In the genomic region with DNA sequence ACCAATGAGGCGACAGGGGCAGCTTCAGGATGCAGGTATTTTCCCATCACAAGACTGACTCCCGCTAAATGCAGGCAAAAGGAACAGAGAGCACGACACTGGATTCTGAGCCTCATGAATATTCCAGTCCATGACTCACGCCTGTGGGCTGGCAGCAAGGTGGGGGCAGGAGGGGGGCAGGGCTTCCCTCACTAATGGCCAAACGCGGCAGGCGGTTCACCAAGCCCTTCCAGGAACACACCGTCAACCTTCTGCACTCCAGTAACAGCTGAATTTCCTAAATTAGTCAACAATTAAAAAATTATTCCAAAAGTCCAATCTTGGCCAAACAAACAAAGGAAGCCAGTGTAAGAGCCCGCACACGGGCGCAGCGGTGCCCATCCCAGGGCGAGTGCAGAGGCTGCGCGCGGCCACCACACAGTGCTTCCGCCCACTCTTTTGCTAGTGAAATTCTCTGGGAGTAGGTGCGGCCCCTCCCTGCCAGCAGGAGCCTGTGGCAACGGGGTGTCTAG, we compare ENCODE assay signal across 9 cellular contexts. TPM values are rescaled to one million over a fixed set of nuclear protein-coding genes. Genes with fewer than 3 reads are reported as not detected.
A peak's percentile ranks its signal among the peaks of the same experiment; 100 is the strongest.
DNase-seq lines count a peak whose midpoint lies in the region; ATAC-seq and TF ChIP-seq lines count a peak whose summit lies in the region.
"Had no signal": no experiment of that assay in that cellular context is flagged by ENCODE, and none has a peak within 500 bp of the region (broad histone marks: within the 10 kb centered on the region; RNA-seq: fewer than 3 reads in every experiment).

No MANE protein-coding gene starts in this region.

- H3K27me3 ChIP-seq in PC-3 (ENCODE audit: low read length) (no peaks in the 10 kb centered on the region), upper lobe of left lung (no peaks in the 10 kb centered on the region)

- no peak overlapping the region for H2AFZ ChIP-seq in PC-3 (ENCODE audit: low read length)

- H3K9me2 ChIP-seq in PC-3 (replicated peaks; ENCODE audit: low read length): no peaks in the 10 kb centered on the region

- H3F3A ChIP-seq in PC-3 (ENCODE audit: low read length, unreplicated experiment): no peaks in the 10 kb centered on the region

- POLR2A ChIA-PET in PC-3 (lab: Charles Lee; ENCODE audit: unreplicated experiment): no interaction called here

- 0 out of 2 replicates have a peak overlapping the region, but pooled peaks have one; percentile 5 for H3K9ac ChIP-seq in PC-3 (ENCODE audit: low read length)

- TF ChIP-seq EP300 in upper lobe of left lung (IDR thresholded peaks at IDR 0.05): no peak

- H3K4me1 ChIP-seq in PC-3 (ENCODE audit: insufficient read depth, low read length): peaks cover 33% of the 10 kb centered on the region
- H3K4me1 ChIP-seq in upper lobe of left lung: no peaks in the 10 kb centered on the region

- no peak overlapping the region for H3K4me3 ChIP-seq in PC-3 (ENCODE audit: low read length)
- H3K4me3 ChIP-seq in fibroblast of mammary gland (ENCODE audit: control insufficient read depth, low read depth, low read length): no peak overlapping the region
- no peak overlapping the region for H3K4me3 ChIP-seq in upper lobe of left lung

- intact Hi-C loops in PC-3 (cut with micrococcal nuclease): no loop called here

- no peaks in the 10 kb centered on the region for H4K20me1 ChIP-seq in PC-3 (ENCODE audit: low read length)

- CTCF ChIA-PET in PC-3 (lab: Charles Lee): no interaction called here

- no peaks in the 10 kb centered on the region; the same call in 1 of the 2 replicates for H3K36me3 ChIP-seq in PC-3 (ENCODE audit: low read depth, low read length)
- H3K36me3 ChIP-seq in upper lobe of left lung: no peaks in the 10 kb centered on the region

- H3K27ac ChIP-seq in PC-3 (ENCODE audit: low read length): peak overlapping the region; percentile 8
- H3K27ac ChIP-seq in upper lobe of left lung: no peak overlapping the region

- peak; percentile 76 for ATAC-seq in PC-3
- no peak for ATAC-seq in HG02623 (IDR thresholded peaks at IDR 0.05; ENCODE audit: unreplicated experiment)
- ATAC-seq in upper lobe of left lung (ENCODE audit: low FRiP score in 2 of 2): no peak
- no peak for ATAC-seq in left lobe of liver

- TF ChIP-seq CTCF in PC-3 (conservative IDR thresholded peaks at IDR 0.05; ENCODE audit: low read depth, low read length) (no peak), fibroblast of mammary gland (conservative IDR thresholded peaks at IDR 0.05; ENCODE audit: control insufficient read depth, insufficient read depth, low read depth, low read length) (no peak), upper lobe of left lung (IDR thresholded peaks at IDR 0.05) (no peak)

- TF ChIP-seq POLR2A in upper lobe of left lung (IDR thresholded peaks at IDR 0.05): no peak

- peak overlapping the region; percentile 1 for H3K4me2 ChIP-seq in PC-3 (ENCODE audit: low read length)

- H3K79me2 ChIP-seq in PC-3 (ENCODE audit: low read length): no peaks in the 10 kb centered on the region

- no TSS peak for BruUV-seq in PC-3 (replicated peaks; lab: Mats Ljungman, UMichigan)

- 95 to 97% methylated on average over 15 to 19 of the region's 19 CpGs for WGBS in upper lobe of left lung, 2 donors

- H3K9me3 ChIP-seq in PC-3 (ENCODE audit: low read length) (no peaks in the 10 kb centered on the region), upper lobe of left lung (no peaks in the 10 kb centered on the region)

- DNase-seq in EH (ENCODE audit: low read depth) (peak; percentile 81), PC-3 (peak; percentile 69), fibroblast of mammary gland (ENCODE audit: low read depth) (peak; percentile 66), non-pigmented ciliary epithelial cell (ENCODE audit: low read depth) (peak; percentile 27), upper lobe of left lung (no peak), left lobe of liver (ENCODE audit: low spot score) (no peak)
- DNase-seq in activated effector memory CD4-positive, alpha-beta T cell treated with Interleukin-2 at 50 U/mL for 16 hours: no peak
- DNase-seq: activated CD4-positive, alpha-beta T cell treated with anti-CD3 and anti-CD28 coated beads, Interleukin-2, amount 50 U/mL, for 1 hour had no signal

RNA-seq across cellular contexts. Expression of a gene that starts 12.5 kb away (rescaled TPM):
- total RNA-seq in PC-3 (2014; rRNA removed) (98.7 and 113 TPM in 2 replicates), upper lobe of left lung (10 to 100 TPM in 3 of 6 donors, 1 to 10 TPM in 3; 2.4 to 25.7 (median 12.5) TPM), left lobe of liver (40.0 TPM)

RNA-seq across cellular contexts. Expression of a gene that starts 29.5 kb away (rescaled TPM):
- total RNA-seq in PC-3 (2014; rRNA removed): not detected in 2 replicates
- not detected for total RNA-seq in upper lobe of left lung
- not detected for total RNA-seq in left lobe of liver

RNA-seq across cellular contexts. Expression of a gene that starts 37.7 kb away (rescaled TPM):
- total RNA-seq in PC-3 (2014; rRNA removed) (210 and 215 TPM in 2 replicates), upper lobe of left lung (10 to 100 TPM; 23.0 to 66.7 (median 52.2) TPM), left lobe of liver (25.9 TPM)

Comparison
In these comparisons a context has a peak if more than half of its experiments do, and no peak if none do; other contexts are left out.
1. DNase-seq: peak in EH (single experiment), PC-3 (single experiment), fibroblast of mammary gland (single experiment) and non-pigmented ciliary epithelial cell (single experiment); none in upper lobe of left lung (0 of 2), left lobe of liver (single experiment) and activated effector memory CD4-positive, alpha-beta T cell treated with Interleukin-2 at 50 U/mL for 16 hours (single experiment).